ENCODE assay signal across 2 cellular contexts in the genomic region with DNA sequence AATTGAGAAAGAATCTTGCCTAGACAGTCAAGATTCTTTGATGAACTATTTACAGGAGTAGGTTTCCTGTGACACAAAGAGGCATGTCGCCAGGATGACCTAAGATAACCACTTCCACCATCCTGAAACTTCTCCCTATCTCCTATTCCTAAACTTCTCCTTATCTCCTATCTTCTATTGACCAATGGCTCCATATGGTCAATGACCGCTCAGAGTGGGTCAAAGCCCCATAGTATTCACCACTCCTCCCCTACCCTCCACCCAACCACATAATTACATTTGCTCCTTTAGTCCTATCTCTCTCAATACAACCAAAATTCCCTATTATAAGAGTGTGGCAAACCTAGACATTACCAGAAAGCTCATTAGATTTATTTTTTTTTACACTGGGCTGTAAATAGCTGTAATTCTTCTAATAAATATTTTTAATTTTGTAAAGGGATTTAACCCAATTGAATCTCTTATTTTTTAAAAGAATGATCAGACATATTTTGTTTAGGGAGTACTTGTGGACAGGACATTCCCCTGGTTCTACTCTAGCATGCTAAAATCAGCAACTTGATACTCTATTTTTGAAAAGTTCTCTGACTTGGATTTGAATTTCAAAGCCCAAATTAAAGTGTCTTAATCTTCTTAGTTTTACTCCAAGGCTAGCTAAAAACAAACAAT.
TF ChIP-seq lines count a peak whose summit lies in the region.

No MANE protein-coding gene starts in this region.

TF ChIP-seq in HCT116, 20 proteins besides CTCF, POLR2A, EP300 and RAD21 (continued from another document):
- no peak for TF ChIP-seq POLR2AphosphoS5 (IDR thresholded peaks at IDR 0.05; ENCODE audit: low read depth, low read length)
- no peak for TF ChIP-seq EZH2 (IDR thresholded peaks at IDR 0.05)
- no peak for TF ChIP-seq EGR1 (IDR thresholded peaks at IDR 0.05; ENCODE audit: low read depth)
- TF ChIP-seq ELF1 (IDR thresholded peaks at IDR 0.05; ENCODE audit: borderline replicate concordance, low read depth): no peak
- TF ChIP-seq, protein P1, sequence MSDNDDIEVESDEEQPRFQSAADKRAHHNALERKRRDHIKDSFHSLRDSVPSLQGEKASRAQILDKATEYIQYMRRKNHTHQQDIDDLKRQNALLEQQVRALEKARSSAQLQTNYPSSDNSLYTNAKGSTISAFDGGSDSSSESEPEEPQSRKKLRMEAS (IDR thresholded peaks at IDR 0.05): no peak
- TF ChIP-seq SRF (IDR thresholded peaks at IDR 0.05; ENCODE audit: low read depth): no peak
- no peak for TF ChIP-seq SIN3A (IDR thresholded peaks at IDR 0.05; ENCODE audit: low read depth)
- TF ChIP-seq YY1 (IDR thresholded peaks at IDR 0.05; ENCODE audit: extremely low read depth, insufficient replicate concordance, low read depth, low read length): no peak
- TF ChIP-seq SP1 (IDR thresholded peaks at IDR 0.05; ENCODE audit: low read depth): no peak
- TF ChIP-seq, protein P2, sequence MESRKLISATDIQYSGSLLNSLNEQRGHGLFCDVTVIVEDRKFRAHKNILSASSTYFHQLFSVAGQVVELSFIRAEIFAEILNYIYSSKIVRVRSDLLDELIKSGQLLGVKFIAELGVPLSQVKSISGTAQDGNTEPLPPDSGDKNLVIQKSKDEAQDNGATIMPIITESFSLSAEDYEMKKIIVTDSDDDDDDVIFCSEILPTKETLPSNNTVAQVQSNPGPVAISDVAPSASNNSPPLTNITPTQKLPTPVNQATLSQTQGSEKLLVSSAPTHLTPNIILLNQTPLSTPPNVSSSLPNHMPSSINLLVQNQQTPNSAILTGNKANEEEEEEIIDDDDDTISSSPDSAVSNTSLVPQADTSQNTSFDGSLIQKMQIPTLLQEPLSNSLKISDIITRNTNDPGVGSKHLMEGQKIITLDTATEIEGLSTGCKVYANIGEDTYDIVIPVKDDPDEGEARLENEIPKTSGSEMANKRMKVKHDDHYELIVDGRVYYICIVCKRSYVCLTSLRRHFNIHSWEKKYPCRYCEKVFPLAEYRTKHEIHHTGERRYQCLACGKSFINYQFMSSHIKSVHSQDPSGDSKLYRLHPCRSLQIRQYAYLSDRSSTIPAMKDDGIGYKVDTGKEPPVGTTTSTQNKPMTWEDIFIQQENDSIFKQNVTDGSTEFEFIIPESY (IDR thresholded peaks at IDR 0.05; ENCODE audit: extremely low read depth, insufficient replicate concordance, low read length): no peak

TF ChIP-seq in WTC11, 78 proteins besides CTCF, POLR2A, EP300 and RAD21:
- TF ChIP-seq, protein P3, sequence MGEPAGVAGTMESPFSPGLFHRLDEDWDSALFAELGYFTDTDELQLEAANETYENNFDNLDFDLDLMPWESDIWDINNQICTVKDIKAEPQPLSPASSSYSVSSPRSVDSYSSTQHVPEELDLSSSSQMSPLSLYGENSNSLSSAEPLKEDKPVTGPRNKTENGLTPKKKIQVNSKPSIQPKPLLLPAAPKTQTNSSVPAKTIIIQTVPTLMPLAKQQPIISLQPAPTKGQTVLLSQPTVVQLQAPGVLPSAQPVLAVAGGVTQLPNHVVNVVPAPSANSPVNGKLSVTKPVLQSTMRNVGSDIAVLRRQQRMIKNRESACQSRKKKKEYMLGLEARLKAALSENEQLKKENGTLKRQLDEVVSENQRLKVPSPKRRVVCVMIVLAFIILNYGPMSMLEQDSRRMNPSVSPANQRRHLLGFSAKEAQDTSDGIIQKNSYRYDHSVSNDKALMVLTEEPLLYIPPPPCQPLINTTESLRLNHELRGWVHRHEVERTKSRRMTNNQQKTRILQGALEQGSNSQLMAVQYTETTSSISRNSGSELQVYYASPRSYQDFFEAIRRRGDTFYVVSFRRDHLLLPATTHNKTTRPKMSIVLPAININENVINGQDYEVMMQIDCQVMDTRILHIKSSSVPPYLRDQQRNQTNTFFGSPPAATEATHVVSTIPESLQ (CRISPR knock-in tag; IDR thresholded peaks at IDR 0.05): no peak
- TF ChIP-seq, protein P4, sequence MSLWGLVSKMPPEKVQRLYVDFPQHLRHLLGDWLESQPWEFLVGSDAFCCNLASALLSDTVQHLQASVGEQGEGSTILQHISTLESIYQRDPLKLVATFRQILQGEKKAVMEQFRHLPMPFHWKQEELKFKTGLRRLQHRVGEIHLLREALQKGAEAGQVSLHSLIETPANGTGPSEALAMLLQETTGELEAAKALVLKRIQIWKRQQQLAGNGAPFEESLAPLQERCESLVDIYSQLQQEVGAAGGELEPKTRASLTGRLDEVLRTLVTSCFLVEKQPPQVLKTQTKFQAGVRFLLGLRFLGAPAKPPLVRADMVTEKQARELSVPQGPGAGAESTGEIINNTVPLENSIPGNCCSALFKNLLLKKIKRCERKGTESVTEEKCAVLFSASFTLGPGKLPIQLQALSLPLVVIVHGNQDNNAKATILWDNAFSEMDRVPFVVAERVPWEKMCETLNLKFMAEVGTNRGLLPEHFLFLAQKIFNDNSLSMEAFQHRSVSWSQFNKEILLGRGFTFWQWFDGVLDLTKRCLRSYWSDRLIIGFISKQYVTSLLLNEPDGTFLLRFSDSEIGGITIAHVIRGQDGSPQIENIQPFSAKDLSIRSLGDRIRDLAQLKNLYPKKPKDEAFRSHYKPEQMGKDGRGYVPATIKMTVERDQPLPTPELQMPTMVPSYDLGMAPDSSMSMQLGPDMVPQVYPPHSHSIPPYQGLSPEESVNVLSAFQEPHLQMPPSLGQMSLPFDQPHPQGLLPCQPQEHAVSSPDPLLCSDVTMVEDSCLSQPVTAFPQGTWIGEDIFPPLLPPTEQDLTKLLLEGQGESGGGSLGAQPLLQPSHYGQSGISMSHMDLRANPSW (CRISPR knock-in tag; conservative IDR thresholded peaks at IDR 0.05; ENCODE audit: low read depth): no peak
- no peak for TF ChIP-seq RELA (CRISPR knock-in tag; IDR thresholded peaks at IDR 0.05; ENCODE audit: borderline replicate concordance)
- TF ChIP-seq, protein P5, sequence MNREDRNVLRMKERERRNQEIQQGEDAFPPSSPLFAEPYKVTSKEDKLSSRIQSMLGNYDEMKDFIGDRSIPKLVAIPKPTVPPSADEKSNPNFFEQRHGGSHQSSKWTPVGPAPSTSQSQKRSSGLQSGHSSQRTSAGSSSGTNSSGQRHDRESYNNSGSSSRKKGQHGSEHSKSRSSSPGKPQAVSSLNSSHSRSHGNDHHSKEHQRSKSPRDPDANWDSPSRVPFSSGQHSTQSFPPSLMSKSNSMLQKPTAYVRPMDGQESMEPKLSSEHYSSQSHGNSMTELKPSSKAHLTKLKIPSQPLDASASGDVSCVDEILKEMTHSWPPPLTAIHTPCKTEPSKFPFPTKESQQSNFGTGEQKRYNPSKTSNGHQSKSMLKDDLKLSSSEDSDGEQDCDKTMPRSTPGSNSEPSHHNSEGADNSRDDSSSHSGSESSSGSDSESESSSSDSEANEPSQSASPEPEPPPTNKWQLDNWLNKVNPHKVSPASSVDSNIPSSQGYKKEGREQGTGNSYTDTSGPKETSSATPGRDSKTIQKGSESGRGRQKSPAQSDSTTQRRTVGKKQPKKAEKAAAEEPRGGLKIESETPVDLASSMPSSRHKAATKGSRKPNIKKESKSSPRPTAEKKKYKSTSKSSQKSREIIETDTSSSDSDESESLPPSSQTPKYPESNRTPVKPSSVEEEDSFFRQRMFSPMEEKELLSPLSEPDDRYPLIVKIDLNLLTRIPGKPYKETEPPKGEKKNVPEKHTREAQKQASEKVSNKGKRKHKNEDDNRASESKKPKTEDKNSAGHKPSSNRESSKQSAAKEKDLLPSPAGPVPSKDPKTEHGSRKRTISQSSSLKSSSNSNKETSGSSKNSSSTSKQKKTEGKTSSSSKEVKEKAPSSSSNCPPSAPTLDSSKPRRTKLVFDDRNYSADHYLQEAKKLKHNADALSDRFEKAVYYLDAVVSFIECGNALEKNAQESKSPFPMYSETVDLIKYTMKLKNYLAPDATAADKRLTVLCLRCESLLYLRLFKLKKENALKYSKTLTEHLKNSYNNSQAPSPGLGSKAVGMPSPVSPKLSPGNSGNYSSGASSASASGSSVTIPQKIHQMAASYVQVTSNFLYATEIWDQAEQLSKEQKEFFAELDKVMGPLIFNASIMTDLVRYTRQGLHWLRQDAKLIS (CRISPR knock-in tag; IDR thresholded peaks at IDR 0.05; ENCODE audit: borderline replicate concordance): no peak
- TF ChIP-seq, protein P6, sequence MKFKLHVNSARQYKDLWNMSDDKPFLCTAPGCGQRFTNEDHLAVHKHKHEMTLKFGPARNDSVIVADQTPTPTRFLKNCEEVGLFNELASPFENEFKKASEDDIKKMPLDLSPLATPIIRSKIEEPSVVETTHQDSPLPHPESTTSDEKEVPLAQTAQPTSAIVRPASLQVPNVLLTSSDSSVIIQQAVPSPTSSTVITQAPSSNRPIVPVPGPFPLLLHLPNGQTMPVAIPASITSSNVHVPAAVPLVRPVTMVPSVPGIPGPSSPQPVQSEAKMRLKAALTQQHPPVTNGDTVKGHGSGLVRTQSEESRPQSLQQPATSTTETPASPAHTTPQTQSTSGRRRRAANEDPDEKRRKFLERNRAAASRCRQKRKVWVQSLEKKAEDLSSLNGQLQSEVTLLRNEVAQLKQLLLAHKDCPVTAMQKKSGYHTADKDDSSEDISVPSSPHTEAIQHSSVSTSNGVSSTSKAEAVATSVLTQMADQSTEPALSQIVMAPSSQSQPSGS (CRISPR knock-in tag; IDR thresholded peaks at IDR 0.05; ENCODE audit: borderline replicate concordance, low read depth): no peak
- TF ChIP-seq MYBL2 (CRISPR knock-in tag; IDR thresholded peaks at IDR 0.05): no peak
- TF ChIP-seq IRF2 (CRISPR knock-in tag; IDR thresholded peaks at IDR 0.05; ENCODE audit: borderline replicate concordance, low read depth): no peak
- no peak for TF ChIP-seq ZNF396 (CRISPR knock-in tag; IDR thresholded peaks at IDR 0.05; ENCODE audit: borderline replicate concordance)
- no peak for TF ChIP-seq NFE2L1 (CRISPR knock-in tag; IDR thresholded peaks at IDR 0.05)
- TF ChIP-seq ZNF423 (CRISPR knock-in tag; IDR thresholded peaks at IDR 0.05): no peak
